Comparison of ENCODE assay signal across 8 cellular contexts in the genomic region with DNA sequence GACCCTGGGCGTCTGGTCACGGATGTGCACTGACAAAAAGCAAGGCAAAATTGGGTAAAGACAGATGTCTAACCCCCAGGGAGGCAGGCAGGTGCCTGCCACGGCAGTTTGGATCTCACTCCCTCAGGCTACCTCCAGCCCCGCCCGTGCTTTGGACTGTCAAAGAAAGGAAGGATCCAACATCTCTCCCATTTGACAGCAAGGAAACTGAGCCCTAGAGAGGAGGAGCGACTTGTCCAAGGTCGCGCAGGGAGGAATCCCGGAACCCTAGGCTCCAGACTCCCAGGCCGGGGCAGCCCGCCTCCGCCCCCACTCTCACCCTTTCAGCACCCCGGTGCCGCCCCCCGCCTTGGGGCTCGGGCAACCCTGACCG. TPM values are rescaled to one million over a fixed set of nuclear protein-coding genes. Genes with fewer than 3 reads are reported as not detected.
A peak's percentile ranks its signal among the peaks of the same experiment; 100 is the strongest.
DNase-seq lines count a peak whose midpoint lies in the region; ATAC-seq, FAIRE-seq and TF ChIP-seq lines count a peak whose summit lies in the region.

No MANE protein-coding gene starts in this region.

- H3K27me3 ChIP-seq in SJCRH30, result no peaks in the 10 kb centered on the region

- no peaks in the 10 kb centered on the region for H3K4me1 ChIP-seq in SJCRH30

- peak; percentile 36 for ATAC-seq in HG03175 (IDR thresholded peaks at IDR 0.05; ENCODE audit: unreplicated experiment)

- H3K9me3 ChIP-seq in SJCRH30 (replicated peaks), result no peaks in the 10 kb centered on the region

- H3K27ac ChIP-seq in SJCRH30, result peak overlapping the region; percentile 60

- H3K4me3 ChIP-seq in SJCRH30 (peak overlapping the region; percentile 79), fibroblast of pulmonary artery (replicated peaks; ENCODE audit: low read depth, low read length) (peak overlapping the region; percentile 89)

- DNase-seq in COLO668 (lab: John Stamatoyannopoulos, UW; ENCODE audit: unreplicated experiment) (peak; percentile 79), GM19239 (ENCODE audit: insufficient read length, low spot score) (no peak), SJCRH30 (no peak), fibroblast of pulmonary artery (ENCODE audit: low read depth) (no peak), posterior vena cava (ENCODE audit: low spot score) (peak; percentile 81), HuH-7 (ENCODE audit: low spot score) (no peak), UCSD-AML1 (lab: John Stamatoyannopoulos, UW; ENCODE audit: unreplicated experiment) (no peak)

- no peak for TF ChIP-seq CTCF in fibroblast of pulmonary artery (IDR thresholded peaks at IDR 0.05; ENCODE audit: low read length, missing control alignments)

- intact Hi-C loops in posterior vena cava (cut with DNase I), result loop anchor here in 1 of 2 donors (10.0 kb wide), 1 partner anchor 204 kb away; a partner anchor contains a TSS

- H3K36me3 ChIP-seq in SJCRH30, result no peaks in the 10 kb centered on the region

- peak; percentile 83 for FAIRE-seq in GM19239 (lab: Jason Lieb, UNC)

RNA-seq across cellular contexts. Expression of a gene that starts 0.4 kb away (rescaled TPM):
- 10.1 and 10.7 TPM in 2 replicates for total RNA-seq in SJCRH30 (2014; rRNA removed; shearing (Covaris generic))
- 10 to 100 TPM; 21.0 to 21.5 TPM for total RNA-seq in posterior vena cava

Comparison
In these comparisons a context has a peak if more than half of its experiments do, and no peak if none do; other contexts are left out.
1. DNase-seq: peak in COLO668 (single experiment) and posterior vena cava (single experiment); none in GM19239 (single experiment), SJCRH30 (0 of 2), fibroblast of pulmonary artery (single experiment), HuH-7 (single experiment) and UCSD-AML1 (single experiment).